In the genomic region with DNA sequence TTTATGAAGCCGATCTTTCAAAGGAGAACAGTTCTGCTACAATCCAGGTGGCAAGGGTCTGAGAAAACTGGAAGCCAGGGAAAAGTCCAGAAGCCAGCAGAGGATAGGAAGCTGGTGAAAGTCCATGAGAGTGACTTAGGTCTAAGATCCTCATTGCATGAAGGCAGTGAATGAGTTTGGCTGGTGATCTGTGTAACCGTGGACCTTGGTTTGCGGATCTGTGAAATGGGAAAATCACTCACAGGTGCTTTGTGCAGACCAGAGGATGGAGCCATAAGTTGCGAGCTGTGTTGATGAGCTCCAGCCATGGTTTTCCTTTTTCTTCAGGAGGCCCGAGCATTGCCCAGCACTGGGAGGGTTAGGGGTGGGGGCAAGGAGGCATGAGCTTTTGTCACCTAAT, we compare ENCODE assay signal across 1 cellular context.
TF ChIP-seq lines count a peak whose summit lies in the region.

No MANE protein-coding gene starts in this region.

TF ChIP-seq in HCT116, 20 proteins besides CTCF, POLR2A, EP300 and RAD21 (continued from another document):
- no peak for TF ChIP-seq FOSL1 (IDR thresholded peaks at IDR 0.05; ENCODE audit: low read depth)
- no peak for TF ChIP-seq POLR2AphosphoS5 (IDR thresholded peaks at IDR 0.05; ENCODE audit: low read depth, low read length)
- TF ChIP-seq SRF (IDR thresholded peaks at IDR 0.05; ENCODE audit: low read depth): no peak
- no peak for TF ChIP-seq ZFX (IDR thresholded peaks at IDR 0.05)
- TF ChIP-seq CEBPB (IDR thresholded peaks at IDR 0.05; ENCODE audit: low read depth): no peak
- no peak for TF ChIP-seq JUND (IDR thresholded peaks at IDR 0.05)
- TF ChIP-seq, protein P1, sequence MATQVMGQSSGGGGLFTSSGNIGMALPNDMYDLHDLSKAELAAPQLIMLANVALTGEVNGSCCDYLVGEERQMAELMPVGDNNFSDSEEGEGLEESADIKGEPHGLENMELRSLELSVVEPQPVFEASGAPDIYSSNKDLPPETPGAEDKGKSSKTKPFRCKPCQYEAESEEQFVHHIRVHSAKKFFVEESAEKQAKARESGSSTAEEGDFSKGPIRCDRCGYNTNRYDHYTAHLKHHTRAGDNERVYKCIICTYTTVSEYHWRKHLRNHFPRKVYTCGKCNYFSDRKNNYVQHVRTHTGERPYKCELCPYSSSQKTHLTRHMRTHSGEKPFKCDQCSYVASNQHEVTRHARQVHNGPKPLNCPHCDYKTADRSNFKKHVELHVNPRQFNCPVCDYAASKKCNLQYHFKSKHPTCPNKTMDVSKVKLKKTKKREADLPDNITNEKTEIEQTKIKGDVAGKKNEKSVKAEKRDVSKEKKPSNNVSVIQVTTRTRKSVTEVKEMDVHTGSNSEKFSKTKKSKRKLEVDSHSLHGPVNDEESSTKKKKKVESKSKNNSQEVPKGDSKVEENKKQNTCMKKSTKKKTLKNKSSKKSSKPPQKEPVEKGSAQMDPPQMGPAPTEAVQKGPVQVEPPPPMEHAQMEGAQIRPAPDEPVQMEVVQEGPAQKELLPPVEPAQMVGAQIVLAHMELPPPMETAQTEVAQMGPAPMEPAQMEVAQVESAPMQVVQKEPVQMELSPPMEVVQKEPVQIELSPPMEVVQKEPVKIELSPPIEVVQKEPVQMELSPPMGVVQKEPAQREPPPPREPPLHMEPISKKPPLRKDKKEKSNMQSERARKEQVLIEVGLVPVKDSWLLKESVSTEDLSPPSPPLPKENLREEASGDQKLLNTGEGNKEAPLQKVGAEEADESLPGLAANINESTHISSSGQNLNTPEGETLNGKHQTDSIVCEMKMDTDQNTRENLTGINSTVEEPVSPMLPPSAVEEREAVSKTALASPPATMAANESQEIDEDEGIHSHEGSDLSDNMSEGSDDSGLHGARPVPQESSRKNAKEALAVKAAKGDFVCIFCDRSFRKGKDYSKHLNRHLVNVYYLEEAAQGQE (IDR thresholded peaks at IDR 0.05; ENCODE audit: low read depth): no peak
- TF ChIP-seq SIN3A (IDR thresholded peaks at IDR 0.05; ENCODE audit: low read depth): no peak
- no peak for TF ChIP-seq SP1 (IDR thresholded peaks at IDR 0.05; ENCODE audit: low read depth)
